17 cellular contexts compared by ENCODE assay signal in the genomic region with DNA sequence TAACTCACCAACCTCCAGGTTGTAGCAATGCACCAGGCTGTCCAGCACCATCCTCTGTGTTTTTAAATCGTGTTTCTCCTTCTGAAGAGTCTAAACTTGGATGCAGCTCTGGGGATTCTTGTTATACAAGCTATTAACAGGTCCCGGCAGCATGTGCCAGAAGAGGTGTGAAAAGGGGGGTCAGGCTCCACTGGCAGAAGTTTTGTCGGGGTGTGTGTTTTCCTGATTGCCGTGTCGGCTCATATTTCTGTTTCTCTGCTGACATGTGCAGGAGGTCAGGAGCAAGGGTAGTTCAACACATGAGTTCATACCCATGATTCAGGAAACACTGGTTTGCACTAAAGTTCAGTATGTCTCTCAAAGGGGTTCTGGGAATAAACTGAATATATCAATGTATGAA.
DNase-seq lines count a peak whose midpoint lies in the region; ATAC-seq and TF ChIP-seq lines count a peak whose summit lies in the region.
"Had no signal": no experiment of that assay in that cellular context is flagged by ENCODE, and none has a peak within 500 bp of the region (broad histone marks: within the 10 kb centered on the region; RNA-seq: fewer than 3 reads in every experiment).

No MANE protein-coding gene starts in this region.

- WGBS in mammary epithelial cell (ENCODE audit: low coverage, missing lambda C conversion rate), result 32% methylated on average over 5 of the region's 5 CpGs

- no peaks in the 10 kb centered on the region for H3K9me3 ChIP-seq in mammary epithelial cell (replicated peaks; ENCODE audit: insufficient read depth, low read length)
- no peaks in the 10 kb centered on the region for H3K9me3 ChIP-seq in SJCRH30 (replicated peaks)

- H3K27me3 ChIP-seq in mammary epithelial cell (ENCODE audit: insufficient read depth, low read length) (no peaks in the 10 kb centered on the region), SJCRH30 (no peaks in the 10 kb centered on the region)

- no peak overlapping the region for H3K9ac ChIP-seq in mammary epithelial cell (ENCODE audit: insufficient read depth, low read length)
- H3K9ac ChIP-seq: GM23248 had no signal

- peaks cover 11% of the 10 kb centered on the region for H3K4me1 Mint-ChIP-seq in MCF 10A (ENCODE audit: insufficient read depth, unreplicated experiment)
- H3K4me1 Mint-ChIP-seq: CD4-positive, alpha-beta memory T cell had no signal

- no peak overlapping the region for H3K27ac ChIP-seq in mammary epithelial cell (ENCODE audit: insufficient read depth, low read depth, low read length)
- no peak overlapping the region for H3K27ac ChIP-seq in SJCRH30
- H3K27ac ChIP-seq: GM23248 had no signal

- H3K27me3 Mint-ChIP-seq in MCF 10A (ENCODE audit: insufficient read depth, unreplicated experiment), result no peaks in the 10 kb centered on the region

- H3K9me3 Mint-ChIP-seq in MCF 10A (ENCODE audit: unreplicated experiment), result no peaks in the 10 kb centered on the region

- intact Hi-C loops in mammary epithelial cell (cut with micrococcal nuclease) (no loop called here), MCF 10A (cut with micrococcal nuclease) (no loop called here)

- no peaks in the 10 kb centered on the region for H3K36me3 ChIP-seq in mammary epithelial cell (ENCODE audit: insufficient read depth, low read length)
- H3K36me3 ChIP-seq in SJCRH30, result no peaks in the 10 kb centered on the region

- CTCF ChIA-PET in mammary epithelial cell (lab: Charles Lee; ENCODE audit: low non-redundant PET) (no interaction called here), MCF 10A (lab: Yijun Ruan, JAX) (interaction anchor here (0.9 kb wide), 1 partner anchor 9 kb away, joined by 3 read pairs; no protein-coding TSS in a partner anchor)

- in situ Hi-C loops in mammary epithelial cell (cut with MboI; ENCODE audit: low sequenced_read_pairs in 2 of 2), result no loop called here

- POLR2A ChIA-PET in MCF 10A (lab: Yijun Ruan, JAX), result no interaction called here

- peak; percentile 8 for ATAC-seq in esophagus mucosa

- H3K4me1 ChIP-seq in mammary epithelial cell (ENCODE audit: insufficient read depth, low read length), result peaks cover 9% of the 10 kb centered on the region
- H3K4me1 ChIP-seq in SJCRH30, result peaks cover 14% of the 10 kb centered on the region

- H4K20me1 ChIP-seq in mammary epithelial cell (ENCODE audit: insufficient read depth, low read length), result no peaks in the 10 kb centered on the region

- peak overlapping the region; percentile 4 for H2AFZ ChIP-seq in mammary epithelial cell (ENCODE audit: low read depth, low read length)
- H2AFZ ChIP-seq: GM23248 had no signal

- H3K4me3 Mint-ChIP-seq in MCF 10A (ENCODE audit: unreplicated experiment), result no peak overlapping the region
- H3K4me3 Mint-ChIP-seq: CD4-positive, alpha-beta memory T cell had no signal

- BruUV-seq in mammary epithelial cell (replicated peaks; lab: Mats Ljungman, UMichigan) (no TSS peak), MCF 10A (replicated peaks; lab: Mats Ljungman, UMichigan) (no TSS peak)

- no peak for TF ChIP-seq CTCF in mammary epithelial cell (conservative IDR thresholded peaks at IDR 0.05 in 1 of 2, IDR thresholded peaks at IDR 0.05 in 1 of 2; ENCODE audit: extremely low read depth in 1 of 2, insufficient read depth in 1 of 2, low read depth in 1 of 2, low read length in 2 of 2)
- no peak for TF ChIP-seq CTCF in MCF 10A (IDR thresholded peaks at IDR 0.05; ENCODE audit: unreplicated experiment)

- DNase-seq in mammary epithelial cell, result no peak
- DNase-seq in MCF 10A (ENCODE audit: unreplicated experiment), result no peak
- peak; percentile 26 to 42 for DNase-seq in SJCRH30
- DNase-seq in retina, result peak; percentile 21
- DNase-seq in GM19238 (ENCODE audit: insufficient read length, low spot score), result no peak
- no peak for DNase-seq in NCI-H2081 treated with DMSO at 0.1 percent for 48 hours (lab: John Stamatoyannopoulos, UW)
- DNase-seq: C1 segment of cervical spinal cord; Calu3; CD4-positive, alpha-beta memory T cell; COR-L47; DMS53; DMS79 treated with DMSO at 0.1 percent for 48 hours; GF-D8; GM23248; H7; HCEC 1CT had no signal

- H3K4me3 ChIP-seq in mammary epithelial cell (replicated peaks in 1 of 3; ENCODE audit: insufficient read depth in 1 of 3, low read depth in 2 of 3, low read length in 3 of 3), result no peak overlapping the region
- H3K4me3 ChIP-seq in SJCRH30, result no peak overlapping the region
- H3K4me3 ChIP-seq: GM23248 had no signal

- no peaks in the 10 kb centered on the region for H3K36me3 Mint-ChIP-seq in MCF 10A (ENCODE audit: insufficient read depth, unreplicated experiment)
- H3K36me3 Mint-ChIP-seq: CD4-positive, alpha-beta memory T cell had no signal

- no peaks in the 10 kb centered on the region for H3K79me2 ChIP-seq in mammary epithelial cell (ENCODE audit: insufficient read depth, low read length)

- dilution Hi-C loops in mammary epithelial cell (cut with HindIII; ENCODE audit: low sequenced_read_pairs), result no loop called here

- H3K4me2 ChIP-seq in mammary epithelial cell (ENCODE audit: insufficient read depth, low read depth, low read length), result no peak overlapping the region

- H3K27ac Mint-ChIP-seq in MCF 10A (ENCODE audit: low read depth, unreplicated experiment), result no peak overlapping the region
- H3K27ac Mint-ChIP-seq: CD4-positive, alpha-beta memory T cell had no signal

Comparison
In these comparisons a context has a peak if more than half of its experiments do, and no peak if none do; other contexts are left out.
1. DNase-seq: peak in SJCRH30 (2 of 2) and retina (single experiment); none in mammary epithelial cell (single experiment), MCF 10A (single experiment), GM19238 (single experiment) and NCI-H2081 treated with DMSO at 0.1 percent for 48 hours (single experiment).